15 cellular contexts compared by ENCODE assay signal in the genomic region with DNA sequence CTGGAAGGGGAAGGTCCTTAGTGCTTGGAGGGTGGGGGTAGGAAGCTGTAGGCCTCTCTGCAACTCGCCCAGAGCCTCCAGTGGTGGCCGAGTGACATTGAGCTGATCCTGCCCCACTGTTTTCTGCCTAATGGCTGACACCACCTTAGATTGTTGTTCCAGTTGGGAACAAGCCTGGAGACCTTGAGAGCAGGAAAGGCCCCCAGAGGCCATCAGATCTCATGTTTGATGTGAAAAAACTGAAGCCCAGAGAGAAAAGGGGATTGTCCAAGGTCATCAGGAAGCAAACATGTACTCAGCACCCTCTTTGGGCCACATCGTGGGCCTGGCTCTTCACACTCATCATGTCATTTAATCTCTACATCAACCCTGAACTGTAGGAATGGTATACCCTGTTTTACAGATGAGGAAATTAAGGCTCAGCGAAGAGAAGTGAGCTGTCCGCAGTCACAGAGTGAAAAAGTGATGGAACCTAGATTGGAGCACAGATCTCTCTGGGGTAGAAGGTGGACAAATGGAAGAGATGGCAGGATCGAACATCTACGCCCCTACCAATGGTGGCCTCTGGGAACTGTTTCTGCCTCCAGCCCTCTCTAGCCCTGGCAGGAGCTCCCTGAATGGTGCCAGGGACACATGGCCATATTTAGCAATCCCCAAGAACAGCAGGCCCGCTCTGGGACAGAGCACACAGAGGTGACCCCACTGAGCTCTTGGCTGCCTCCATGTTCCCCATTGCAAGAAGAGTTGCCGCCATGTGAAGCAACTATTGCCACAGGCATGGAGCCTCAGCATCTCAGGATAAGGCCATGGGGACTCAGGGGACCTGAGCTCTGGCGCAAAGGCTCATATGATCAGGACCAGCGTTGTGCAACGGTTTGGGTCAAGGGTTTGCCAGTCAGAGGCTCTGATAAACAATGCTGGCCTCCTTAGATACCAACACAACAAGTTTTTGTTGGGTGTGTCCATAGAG.
"Had no signal": no experiment of that assay in that cellular context is flagged by ENCODE, and none has a peak within 500 bp of the region (broad histone marks: within the 10 kb centered on the region; RNA-seq: fewer than 3 reads in every experiment).

No MANE protein-coding gene starts in this region.

- H3K27ac ChIP-seq: colonic mucosa, hepatocyte, ovary, tibial artery, vagina had no signal

- H3K36me3 ChIP-seq: colonic mucosa, ovary, tibial artery, vagina had no signal

- H3K4me1 ChIP-seq: tibial artery, vagina had no signal

- DNase-seq: activated CD4-positive, alpha-beta T cell treated with anti-CD3 and anti-CD28 coated beads, Interleukin-2, amount 50 U/mL, for 1 hour; activated CD4-positive, CD25-positive, alpha-beta regulatory T cell; activated naive CD4-positive, alpha-beta T cell treated with anti-CD3 and anti-CD28 coated beads, Interleukin-2, amount 50 U/mL, for 16 hours; caudate nucleus; colonic mucosa; nephron progenitor cell; ovary; stimulated activated CD4-positive, alpha-beta T cell treated with anti-CD3 and anti-CD28 coated beads, Interleukin-2, amount 100 ng/mL, for 48 hours; SW 1271 had no signal

- H3K4me1 Mint-ChIP-seq: stimulated activated memory B cell treated with anti-CD40 and anti-IgM and Interleukin-4, amounts not matched to agents 10 μg/mL and 1 μg/mL and 100 μg/mL, for 72 hours had no signal

- H3K9me3 ChIP-seq: colonic mucosa, ovary, vagina had no signal

- H3K36me3 Mint-ChIP-seq: stimulated activated memory B cell treated with anti-CD40 and anti-IgM and Interleukin-4, amounts not matched to agents 10 μg/mL and 1 μg/mL and 100 μg/mL, for 72 hours had no signal

- H3K4me3 ChIP-seq: colonic mucosa, hepatocyte, ovary, tibial artery, vagina had no signal

- H3K27me3 ChIP-seq: colonic mucosa, hepatocyte, ovary, tibial artery, vagina had no signal

- H3K9me3 Mint-ChIP-seq: activated T-helper 17 cell treated with anti-CD3 and anti-CD28 coated beads, Interleukin-2, amount 50 U/mL, for 72 hours had no signal

- ATAC-seq: activated T-helper 17 cell treated with anti-CD3 and anti-CD28 coated beads, Interleukin-2, amount 50 U/mL, for 72 hours; esophagus mucosa; stimulated activated memory B cell treated with anti-CD40 and anti-IgM and Interleukin-4, amounts not matched to agents 10 μg/mL and 1 μg/mL and 100 μg/mL, for 72 hours had no signal

- H3K27me3 Mint-ChIP-seq: activated T-helper 17 cell treated with anti-CD3 and anti-CD28 coated beads, Interleukin-2, amount 50 U/mL, for 72 hours; stimulated activated memory B cell treated with anti-CD40 and anti-IgM and Interleukin-4, amounts not matched to agents 10 μg/mL and 1 μg/mL and 100 μg/mL, for 72 hours had no signal

- H3K27ac Mint-ChIP-seq: activated T-helper 17 cell treated with anti-CD3 and anti-CD28 coated beads, Interleukin-2, amount 50 U/mL, for 72 hours; nephron progenitor cell; stimulated activated memory B cell treated with anti-CD40 and anti-IgM and Interleukin-4, amounts not matched to agents 10 μg/mL and 1 μg/mL and 100 μg/mL, for 72 hours had no signal

- H3K4me3 Mint-ChIP-seq: activated T-helper 17 cell treated with anti-CD3 and anti-CD28 coated beads, Interleukin-2, amount 50 U/mL, for 72 hours; nephron progenitor cell; stimulated activated memory B cell treated with anti-CD40 and anti-IgM and Interleukin-4, amounts not matched to agents 10 μg/mL and 1 μg/mL and 100 μg/mL, for 72 hours had no signal
